14 cellular contexts compared by ENCODE assay signal in genomic region chr3:176916777-176917176, GRCh38.
DNase-seq lines count a peak whose midpoint lies in the region; ATAC-seq and TF ChIP-seq lines count a peak whose summit lies in the region.
"Had no signal": no experiment of that assay in that cellular context is flagged by ENCODE, and none has a peak within 500 bp of the region (broad histone marks: within the 10 kb centered on the region; RNA-seq: fewer than 3 reads in every experiment).

No MANE protein-coding gene starts in this region.

- H3K27me3 ChIP-seq in foreskin keratinocyte = no peaks in the 10 kb centered on the region
- H3K27me3 ChIP-seq in parathyroid adenoma (ENCODE audit: control insufficient read depth, insufficient read depth, low read length) = no peaks in the 10 kb centered on the region
- H3K27me3 ChIP-seq in gastrocnemius medialis = no peaks in the 10 kb centered on the region
- H3K27me3 ChIP-seq: BLaER1 treated with 17β-estradiol and CSF1 and Interleukin-3, amounts not matched to agents 10 nM and 100 nM; suprapubic skin had no signal

- H3K27ac ChIP-seq in foreskin keratinocyte (no peak overlapping the region), parathyroid adenoma (peak overlapping the region; percentile 46), gastrocnemius medialis (no peak overlapping the region)
- H3K27ac ChIP-seq: BLaER1 treated with 17β-estradiol and CSF1 and Interleukin-3, amounts not matched to agents 10 nM and 100 nM; KMS-11; suprapubic skin had no signal

- H3K4me2 ChIP-seq in parathyroid adenoma (ENCODE audit: low read length) = peak overlapping the region; percentile 46
- H3K4me2 ChIP-seq: BLaER1 treated with 17β-estradiol and CSF1 and Interleukin-3, amounts not matched to agents 10 nM and 100 nM; KMS-11 had no signal

- no peaks in the 10 kb centered on the region for H3K36me3 ChIP-seq in parathyroid adenoma (ENCODE audit: control insufficient read depth, insufficient read depth, low read length)
- H3K36me3 ChIP-seq in gastrocnemius medialis = no peaks in the 10 kb centered on the region
- H3K36me3 ChIP-seq: BLaER1 treated with 17β-estradiol and CSF1 and Interleukin-3, amounts not matched to agents 10 nM and 100 nM; suprapubic skin had no signal

- intact Hi-C loops in gastrocnemius medialis (cut with DNase I; ENCODE audit: low total_unique reads) = no loop called here

- H3K4me1 ChIP-seq in foreskin keratinocyte (peaks cover 10% of the 10 kb centered on the region), parathyroid adenoma (peaks cover 2% of the 10 kb centered on the region), gastrocnemius medialis (no peaks in the 10 kb centered on the region)
- H3K4me1 ChIP-seq: BLaER1 treated with 17β-estradiol and CSF1 and Interleukin-3, amounts not matched to agents 10 nM and 100 nM; suprapubic skin had no signal

- in situ Hi-C loops in gastrocnemius medialis (cut with MboI; ENCODE audit: low sequenced_read_pairs in 4 of 4) = no loop called here

- H2AFZ ChIP-seq in parathyroid adenoma = peak overlapping the region; percentile 55

- H3K79me2 ChIP-seq in parathyroid adenoma = no peaks in the 10 kb centered on the region

- H3K9me3 ChIP-seq in parathyroid adenoma (ENCODE audit: control insufficient read depth, low read length) (peaks cover 3% of the 10 kb centered on the region), gastrocnemius medialis (no peaks in the 10 kb centered on the region)
- H3K9me3 ChIP-seq: BLaER1 treated with 17β-estradiol and CSF1 and Interleukin-3, amounts not matched to agents 10 nM and 100 nM; suprapubic skin had no signal

- H3K4me3 ChIP-seq in parathyroid adenoma (ENCODE audit: low read depth, low read length) (peak overlapping the region; percentile 21), gastrocnemius medialis (no peak overlapping the region)
- H3K4me3 ChIP-seq: BLaER1 treated with 17β-estradiol and CSF1 and Interleukin-3, amounts not matched to agents 10 nM and 100 nM; suprapubic skin had no signal

- TF ChIP-seq CTCF in foreskin keratinocyte (conservative IDR thresholded peaks at IDR 0.05) (no peak), parathyroid adenoma (IDR thresholded peaks at IDR 0.05) (no peak), gastrocnemius medialis (IDR thresholded peaks at IDR 0.05 in 4 of 5, conservative IDR thresholded peaks at IDR 0.05 in 1 of 5) (no peak)

- DNase-seq in HPDE6-E6E7 (ENCODE audit: extremely low spot score) (peak; percentile 21), NCI-H2196 treated with DMSO at 0.1 percent for 48 hours (lab: John Stamatoyannopoulos, UW; ENCODE audit: unreplicated experiment) (peak; percentile 23), foreskin keratinocyte (peak; percentile 71 to 89), NCI-H1694 (lab: John Stamatoyannopoulos, UW) (no peak), HuH-7.5 (ENCODE audit: low spot score) (no peak), RKO (ENCODE audit: low spot score) (no peak), gastrocnemius medialis (no peak)
- DNase-seq: GF-D8, NCI-H226, nephron progenitor cell had no signal

- TF ChIP-seq POLR2A in gastrocnemius medialis (IDR thresholded peaks at IDR 0.05) = no peak

- ATAC-seq in foreskin keratinocyte (peak; percentile 76), gastrocnemius medialis (no peak)

- H3K9ac ChIP-seq in parathyroid adenoma = no peak overlapping the region
- H3K9ac ChIP-seq: BLaER1 treated with 17β-estradiol and CSF1 and Interleukin-3, amounts not matched to agents 10 nM and 100 nM; KMS-11 had no signal

Comparison
In these comparisons a context has a peak if more than half of its experiments do, and no peak if none do; other contexts are left out.
1. DNase-seq: peak in HPDE6-E6E7 (single experiment), NCI-H2196 treated with DMSO at 0.1 percent for 48 hours (single experiment) and foreskin keratinocyte (2 of 2); none in NCI-H1694 (single experiment), HuH-7.5 (single experiment), RKO (single experiment) and gastrocnemius medialis (0 of 2).